ENCODE assay signal across 8 cellular contexts in the genomic region with DNA sequence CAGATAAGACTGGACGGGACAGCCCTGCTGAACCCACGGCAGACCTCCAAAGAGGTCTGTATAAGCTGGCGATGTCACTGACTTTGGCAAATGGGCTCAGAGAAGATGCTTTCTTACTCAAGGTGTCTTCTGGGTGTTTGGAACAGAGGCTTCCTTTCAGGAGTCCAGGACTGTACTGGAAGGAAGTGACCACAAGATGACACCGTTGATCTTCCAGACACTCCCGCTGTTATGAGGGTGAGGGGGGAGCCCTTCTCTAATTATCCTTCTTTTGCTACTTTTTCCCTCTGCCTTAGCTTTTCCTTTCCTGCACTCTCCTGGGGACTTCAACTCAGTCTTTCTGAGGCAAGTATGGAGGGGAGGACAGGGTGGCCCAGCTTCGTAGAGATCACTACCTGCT.
DNase-seq lines count a peak whose midpoint lies in the region; TF ChIP-seq lines count a peak whose summit lies in the region.
"Had no signal": no experiment of that assay in that cellular context is flagged by ENCODE, and none has a peak within 500 bp of the region (broad histone marks: within the 10 kb centered on the region; RNA-seq: fewer than 3 reads in every experiment).

No MANE protein-coding gene starts in this region.

- DNase-seq in ELF-1 (ENCODE audit: low read depth, low spot score) (peak; percentile 16), OCI-M1 (lab: John Stamatoyannopoulos, UW) (peak; percentile 32), fibroblast of pulmonary artery (ENCODE audit: low read depth) (peak; percentile 41), pons (ENCODE audit: low spot score) (peak; percentile 3), NOMO-1 treated with dmso at 0.1 percent for 144 hours (lab: John Stamatoyannopoulos, UW; ENCODE audit: unreplicated experiment) (no peak), NCI-H1417 treated with DMSO at 0.1 percent for 48 hours (lab: John Stamatoyannopoulos, UW) (no peak), mucosa of gallbladder (ENCODE audit: low spot score) (no peak)
- DNase-seq: NCI-H2081 treated with DMSO at 0.1 percent for 48 hours had no signal

- no peak overlapping the region for H3K4me3 ChIP-seq in fibroblast of pulmonary artery (replicated peaks; ENCODE audit: low read depth, low read length)

- peak; percentile 24 for TF ChIP-seq CTCF in fibroblast of pulmonary artery (IDR thresholded peaks at IDR 0.05; ENCODE audit: low read length, missing control alignments)

Comparison
In these comparisons a context has a peak if more than half of its experiments do, and no peak if none do; other contexts are left out.
1. DNase-seq: peak in ELF-1 (single experiment), OCI-M1 (single experiment), fibroblast of pulmonary artery (single experiment) and pons (single experiment); none in NOMO-1 treated with dmso at 0.1 percent for 144 hours (single experiment), NCI-H1417 treated with DMSO at 0.1 percent for 48 hours (single experiment) and mucosa of gallbladder (single experiment).